17 cellular contexts compared by ENCODE assay signal in the genomic region with DNA sequence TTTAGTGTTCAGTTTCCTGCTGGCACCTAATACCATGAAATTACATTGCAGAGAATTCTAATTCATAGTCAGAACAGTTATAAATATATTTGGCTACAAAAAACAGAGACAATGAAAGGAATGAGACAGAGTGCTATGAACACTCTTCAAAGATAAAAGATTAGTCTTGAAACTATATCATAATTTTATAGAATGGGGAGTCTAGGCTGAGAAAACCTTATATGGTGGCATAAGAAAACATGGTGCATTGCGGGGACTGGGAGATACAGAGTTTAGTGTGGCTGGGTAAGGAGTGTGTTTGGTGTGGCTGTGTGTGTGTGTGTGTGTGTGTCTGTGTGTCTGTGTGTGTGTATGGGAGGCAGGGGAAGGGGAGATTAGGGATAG.
DNase-seq lines count a peak whose midpoint lies in the region; ATAC-seq and TF ChIP-seq lines count a peak whose summit lies in the region.
"Had no signal": no experiment of that assay in that cellular context is flagged by ENCODE, and none has a peak within 500 bp of the region (broad histone marks: within the 10 kb centered on the region; RNA-seq: fewer than 3 reads in every experiment).

No MANE protein-coding gene starts in this region.

- WGBS in mesenchymal stem cell, result 98% methylated on average over 1 of the region's 1 CpG
- WGBS in mesendoderm (ENCODE audit: extremely low coverage, insufficient coverage, low lambda C conversion rate), result no CpG with 5 or more reads among the region's 1 CpG

- H3K79me1 ChIP-seq in mesenchymal stem cell (replicated peaks; ENCODE audit: low read length, poor library complexity, severe bottlenecking) (no peaks in the 10 kb centered on the region), mesendoderm (ENCODE audit: low read length) (no peaks in the 10 kb centered on the region)

- peak overlapping the region; percentile 70 for H4K91ac ChIP-seq in mesenchymal stem cell (ENCODE audit: low read length)

- H3K36me3 Mint-ChIP-seq in CD14-positive monocyte, result peaks cover 3 to 10% of the 10 kb centered on the region in 2 donors
- H3K36me3 Mint-ChIP-seq in CD8-positive, alpha-beta T cell, result no peaks in the 10 kb centered on the region
- H3K36me3 Mint-ChIP-seq in activated T-helper 17 cell treated with anti-CD3 and anti-CD28 coated beads, Interleukin-2, amount 50 U/mL, for 72 hours (ENCODE audit: low read depth), result no peaks in the 10 kb centered on the region

- H2BK15ac ChIP-seq in mesenchymal stem cell (ENCODE audit: low read depth, poor library complexity, severe bottlenecking) (no peak overlapping the region), mesendoderm (replicated peaks; ENCODE audit: low read depth) (no peak overlapping the region)

- no peak overlapping the region for H3K14ac ChIP-seq in mesenchymal stem cell (ENCODE audit: low read length in 2 of 2)

- no peak overlapping the region for H4K5ac ChIP-seq in mesendoderm (ENCODE audit: low read length)

- no peaks in the 10 kb centered on the region for H3K27me3 Mint-ChIP-seq in CD14-positive monocyte (ENCODE audit: low read depth in 3 of 3)
- no peaks in the 10 kb centered on the region for H3K27me3 Mint-ChIP-seq in CD8-positive, alpha-beta T cell (ENCODE audit: low read depth)
- H3K27me3 Mint-ChIP-seq in activated T-helper 17 cell treated with anti-CD3 and anti-CD28 coated beads, Interleukin-2, amount 50 U/mL, for 72 hours, result no peaks in the 10 kb centered on the region

- H3K36me3 ChIP-seq in CD8-positive, alpha-beta T cell (ENCODE audit: insufficient read depth, low read length), result no peaks in the 10 kb centered on the region
- no peaks in the 10 kb centered on the region for H3K36me3 ChIP-seq in mesenchymal stem cell (ENCODE audit: control insufficient read depth in 1 of 2, insufficient read depth in 2 of 2, low read depth in 1 of 2, low read length in 2 of 2)
- H3K36me3 ChIP-seq in mesendoderm (ENCODE audit: control insufficient read depth, insufficient read depth, low read length), result no peaks in the 10 kb centered on the region
- H3K36me3 ChIP-seq: left lung, transverse colon had no signal

- H2BK120ac ChIP-seq in mesenchymal stem cell (ENCODE audit: low read depth, low read length) (no peak overlapping the region), mesendoderm (ENCODE audit: low read depth, low read length) (no peak overlapping the region)

- H3K9me3 ChIP-seq in CD8-positive, alpha-beta T cell (ENCODE audit: low read length), result peaks cover 8% of the 10 kb centered on the region
- H3K9me3 ChIP-seq in mesenchymal stem cell (ENCODE audit: control insufficient read depth, low read length), result peaks cover 4% of the 10 kb centered on the region

- H3K4me3 ChIP-seq in CD8-positive, alpha-beta T cell (ENCODE audit: low read depth, low read length), result no peak overlapping the region
- H3K4me3 ChIP-seq in mesenchymal stem cell (ENCODE audit: insufficient read depth in 1 of 2, low read depth in 1 of 2, low read length in 2 of 2) (no peak overlapping the region), mesendoderm (ENCODE audit: low read length) (no peak overlapping the region)
- H3K4me3 ChIP-seq: left lung, transverse colon had no signal

- no peak for DNase-seq in CD14-positive monocyte (ENCODE audit: low spot score)
- no peak for DNase-seq in CD8-positive, alpha-beta T cell
- DNase-seq in mesenchymal stem cell, result no peak
- no peak for DNase-seq in stimulated activated CD4-positive, alpha-beta T cell treated with anti-CD3 and anti-CD28 coated beads, Interleukin-4, amount 100 ng/mL, for 24 hours
- DNase-seq in mucosa of gallbladder (ENCODE audit: low spot score), result no peak
- DNase-seq in mesendoderm, result no peak
- DNase-seq: dermis blood vessel endothelial cell; DMS 273 treated with DMSO at 0.1 percent for 48 hours; GF-D8; left lung; NCI-H146; NK-92 treated with Interleukin-12 subunit alpha and Interleukin-12 subunit beta, amount 100 ng/mL, for 24 hours; small intestine; transverse colon had no signal

- H2AFZ ChIP-seq in mesenchymal stem cell (ENCODE audit: low read depth, low read length), result no peak overlapping the region
- H2AFZ ChIP-seq: parathyroid adenoma had no signal

- intact Hi-C loops in CD14-positive monocyte (cut with micrococcal nuclease), result no loop called here
- intact Hi-C loops in CD8-positive, alpha-beta T cell (cut with DNase I, micrococcal nuclease), result no loop called here

- peak overlapping the region; percentile 80 for H3K9ac ChIP-seq in mesenchymal stem cell (ENCODE audit: low read length)
- H3K9ac ChIP-seq in mesendoderm (ENCODE audit: low read length), result no peak overlapping the region
- H3K9ac ChIP-seq: parathyroid adenoma had no signal

- H3K4ac ChIP-seq in mesenchymal stem cell (ENCODE audit: low read depth in 1 of 2, low read length in 2 of 2) (no peak overlapping the region), mesendoderm (ENCODE audit: low read depth, low read length) (no peak overlapping the region)

- H3K27me3 ChIP-seq in CD8-positive, alpha-beta T cell (ENCODE audit: insufficient read depth, low read length), result no peaks in the 10 kb centered on the region
- H3K27me3 ChIP-seq in mesenchymal stem cell (ENCODE audit: control insufficient read depth in 1 of 2, insufficient read depth in 1 of 2, low read length in 2 of 2) (no peaks in the 10 kb centered on the region), mesendoderm (ENCODE audit: insufficient read depth, low read length, poor library complexity) (no peaks in the 10 kb centered on the region)
- H3K27me3 ChIP-seq: left lung, transverse colon had no signal

- H3K4me2 ChIP-seq in mesenchymal stem cell (ENCODE audit: low read length, poor library complexity, severe bottlenecking) (no peak overlapping the region), mesendoderm (ENCODE audit: low read length) (no peak overlapping the region)

- H3K18ac ChIP-seq in mesenchymal stem cell (ENCODE audit: low read depth in 1 of 2, low read length in 2 of 2), result peak overlapping the region; percentile 37
- no peak overlapping the region for H3K18ac ChIP-seq in mesendoderm (ENCODE audit: low read length)

- H4K8ac ChIP-seq in mesenchymal stem cell (ENCODE audit: low read length) (no peak overlapping the region), mesendoderm (ENCODE audit: low read depth, low read length) (no peak overlapping the region)

- peaks cover 5 to 16% (median 11%) of the 10 kb centered on the region in 7 donors for H3K9me3 Mint-ChIP-seq in CD14-positive monocyte
- H3K9me3 Mint-ChIP-seq in CD8-positive, alpha-beta T cell, result peaks cover 18% of the 10 kb centered on the region
- H3K9me3 Mint-ChIP-seq in activated T-helper 17 cell treated with anti-CD3 and anti-CD28 coated beads, Interleukin-2, amount 50 U/mL, for 72 hours, result peaks cover 9% of the 10 kb centered on the region

- H3K56ac ChIP-seq in mesendoderm (ENCODE audit: low read length), result no peak overlapping the region

- H3K4me1 Mint-ChIP-seq in CD14-positive monocyte, result peaks cover 44% of the 10 kb centered on the region
- peaks cover 51% of the 10 kb centered on the region for H3K4me1 Mint-ChIP-seq in CD8-positive, alpha-beta T cell (ENCODE audit: low read depth)
- peaks cover 64% of the 10 kb centered on the region for H3K4me1 Mint-ChIP-seq in activated T-helper 17 cell treated with anti-CD3 and anti-CD28 coated beads, Interleukin-2, amount 50 U/mL, for 72 hours

- peaks cover 29% of the 10 kb centered on the region for H3K4me1 ChIP-seq in CD8-positive, alpha-beta T cell (ENCODE audit: insufficient read depth, low read length)
- peaks cover 12% of the 10 kb centered on the region for H3K4me1 ChIP-seq in mesenchymal stem cell (ENCODE audit: control insufficient read depth, insufficient read depth, low read depth, low read length)
- no peaks in the 10 kb centered on the region for H3K4me1 ChIP-seq in mesendoderm (ENCODE audit: control insufficient read depth, low read depth, low read length)
- H3K4me1 ChIP-seq: parathyroid adenoma, transverse colon had no signal

- H2AK5ac ChIP-seq in mesenchymal stem cell (ENCODE audit: low read length, severe bottlenecking), result peak overlapping the region; percentile 92
- no peak overlapping the region for H2AK5ac ChIP-seq in mesendoderm (ENCODE audit: low read length)

- TF ChIP-seq CTCF in CD14-positive monocyte (IDR thresholded peaks at IDR 0.05), result no peak
- no peak for TF ChIP-seq CTCF in CD8-positive, alpha-beta T cell (IDR thresholded peaks at IDR 0.05)

- H2BK12ac ChIP-seq in mesenchymal stem cell (ENCODE audit: low read length in 2 of 2), result peak overlapping the region in 1 of 2 experiments; percentile 61

- peak overlapping the region in 5 of 7 donors; percentile 35 to 88 (median 78) for H3K27ac Mint-ChIP-seq in CD14-positive monocyte
- peak overlapping the region; percentile 33 for H3K27ac Mint-ChIP-seq in CD8-positive, alpha-beta T cell
- peak overlapping the region; percentile 86 for H3K27ac Mint-ChIP-seq in activated T-helper 17 cell treated with anti-CD3 and anti-CD28 coated beads, Interleukin-2, amount 50 U/mL, for 72 hours

- H3K23ac ChIP-seq in mesenchymal stem cell (ENCODE audit: low read length in 2 of 2), result no peak overlapping the region
- no peak overlapping the region for H3K23ac ChIP-seq in mesendoderm (ENCODE audit: low read length)

- CTCF ChIA-PET in CD8-positive, alpha-beta T cell (lab: Charles Lee), result interaction anchor here (1.1 to 4.2 kb wide), 4 partner anchors 10 to 33 kb away, joined by 3 to 33 read pairs (median 6); no protein-coding TSS in a partner anchor

- no peak overlapping the region for H3K4me3 Mint-ChIP-seq in CD14-positive monocyte
- H3K4me3 Mint-ChIP-seq in CD8-positive, alpha-beta T cell, result peak overlapping the region; percentile 5
- peak overlapping the region; percentile 67 for H3K4me3 Mint-ChIP-seq in activated T-helper 17 cell treated with anti-CD3 and anti-CD28 coated beads, Interleukin-2, amount 50 U/mL, for 72 hours

- ATAC-seq in CD8-positive, alpha-beta T cell, result no peak
- ATAC-seq in activated T-helper 17 cell treated with anti-CD3 and anti-CD28 coated beads, Interleukin-2, amount 50 U/mL, for 72 hours (replicated peaks), result no peak
- ATAC-seq in esophagus mucosa, result no peak

- H2BK5ac ChIP-seq in mesenchymal stem cell (ENCODE audit: low read depth, low read length, poor library complexity, severe bottlenecking) (peak overlapping the region; percentile 71), mesendoderm (ENCODE audit: low read length) (no peak overlapping the region)

- no peak overlapping the region for H3K27ac ChIP-seq in CD8-positive, alpha-beta T cell (ENCODE audit: low read depth, low read length)
- peak overlapping the region; percentile 82 for H3K27ac ChIP-seq in mesenchymal stem cell (ENCODE audit: low read length, poor library complexity, severe bottlenecking)
- H3K27ac ChIP-seq in mesendoderm (ENCODE audit: low read depth, low read length), result no peak overlapping the region
- H3K27ac ChIP-seq: left lung, parathyroid adenoma, transverse colon had no signal

- POLR2A ChIA-PET in CD8-positive, alpha-beta T cell (lab: Charles Lee), result interaction anchor here (1.1 to 1.2 kb wide), 2 partner anchors 12 to 19 kb away, joined by 3 to 4 read pairs; no protein-coding TSS in a partner anchor

- no peaks in the 10 kb centered on the region for H3K79me2 ChIP-seq in mesendoderm (ENCODE audit: control insufficient read depth, insufficient read depth, low read length)
- H3K79me2 ChIP-seq: parathyroid adenoma had no signal

Comparison
In these comparisons a context has a peak if more than half of its experiments do, and no peak if none do; other contexts are left out.
1. H3K27ac Mint-ChIP-seq: peak in every context shown above with its lines; median percentile 86 in activated T-helper 17 cell treated with anti-CD3 and anti-CD28 coated beads, Interleukin-2, amount 50 U/mL, for 72 hours; 78 in CD14-positive monocyte; 33 in CD8-positive, alpha-beta T cell.
2. H3K4me3 Mint-ChIP-seq: peak in CD8-positive, alpha-beta T cell (single experiment) and activated T-helper 17 cell treated with anti-CD3 and anti-CD28 coated beads, Interleukin-2, amount 50 U/mL, for 72 hours (single experiment); none in CD14-positive monocyte (0 of 2).